In genomic region chr12:79422060-79422812, GRCh38 we compare ENCODE assay signal across 15 cellular contexts.
A peak's percentile ranks its signal among the peaks of the same experiment; 100 is the strongest.
DNase-seq lines count a peak whose midpoint lies in the region; ATAC-seq and TF ChIP-seq lines count a peak whose summit lies in the region.
"Had no signal": no experiment of that assay in that cellular context is flagged by ENCODE, and none has a peak within 500 bp of the region (broad histone marks: within the 10 kb centered on the region; RNA-seq: fewer than 3 reads in every experiment).

No MANE protein-coding gene starts in this region.

- peak overlapping the region; percentile 22; the same call in 1 of the 2 replicates for H3K23ac ChIP-seq in IMR-90 (ENCODE audit: low read depth, low read length)

- H3K27ac ChIP-seq in IMR-90 (ENCODE audit: insufficient read depth, low read length) = peak overlapping the region; percentile 69; the same call in 1 of the 2 replicates
- peak overlapping the region; percentile 11 for H3K27ac ChIP-seq in mesodermal cell (ENCODE audit: low read depth, low read length, severe bottlenecking)
- no peak overlapping the region for H3K27ac ChIP-seq in left ventricle myocardium inferior (replicated peaks)
- H3K27ac ChIP-seq: gastrocnemius medialis had no signal

- no peak overlapping the region for H2AK9ac ChIP-seq in IMR-90 (replicated peaks; ENCODE audit: low read depth, low read length, poor library complexity)

- H3K56ac ChIP-seq in IMR-90 (ENCODE audit: extremely low read depth, insufficient read depth, low read length) = peak overlapping the region; percentile 16; the same call in 1 of the 2 replicates

- TF ChIP-seq RAD21 in IMR-90 (IDR thresholded peaks at IDR 0.05; ENCODE audit: low read length) = no peak

- in situ Hi-C loops in IMR-90 (cut with MboI; ENCODE audit: low sequenced_read_pairs) = loop anchor here (5.0 to 25.0 kb wide), 4 partner anchors 265 to 1515 kb away; partner anchors contain the start of genes LIN7A and PPP1R12A

- no CpG with 5 or more reads among the region's 3 CpGs for WGBS in IMR-90 (ENCODE audit: extremely low coverage in 2 of 2, insufficient read length in 1 of 2), 2 experiments
- 72 to 90% methylated on average over 2 to 3 of the region's 3 CpGs for WGBS in mesodermal cell (ENCODE audit: insufficient coverage in 2 of 2), 2 experiments

- H3K4me2 ChIP-seq in IMR-90 (ENCODE audit: low read depth, low read length) = peak overlapping the region; percentile 43; the same call in 1 of the 2 replicates

- H4K20me1 ChIP-seq in IMR-90 (ENCODE audit: insufficient read depth, low read length) = no peaks in the 10 kb centered on the region

- peak overlapping the region; percentile 97 for H3K4ac ChIP-seq in IMR-90 (ENCODE audit: low read depth, low read length)

- H3K9me3 ChIP-seq in IMR-90 (ENCODE audit: control insufficient read depth, insufficient read depth, low read length) (no peaks in the 10 kb centered on the region), mesodermal cell (ENCODE audit: control insufficient read depth, low read length) (no peaks in the 10 kb centered on the region), left ventricle myocardium inferior (replicated peaks) (no peaks in the 10 kb centered on the region)
- H3K9me3 ChIP-seq: gastrocnemius medialis had no signal

- H2BK15ac ChIP-seq in IMR-90 (ENCODE audit: low read depth, low read length) = peak overlapping the region; percentile 82; the same call in 2 of the 3 replicates

- 0 out of 2 replicates have a peak, but pooled peaks have one; percentile 7 for ATAC-seq in IMR-90 (ENCODE audit: low read depth)
- ATAC-seq: activated naive CD8-positive, alpha-beta T cell treated with anti-CD3 and anti-CD28 coated beads, Interleukin-2, amount 50 U/mL, for 24 hours; CD8-positive, alpha-beta T cell; gastrocnemius medialis had no signal

- no peak overlapping the region for H3K4me3 ChIP-seq in IMR-90 (ENCODE audit: insufficient read depth, low read depth, low read length)
- no peak overlapping the region for H3K4me3 ChIP-seq in mesodermal cell (ENCODE audit: extremely low read depth, insufficient read depth, low read length, poor library complexity, severe bottlenecking)
- H3K4me3 ChIP-seq in left ventricle myocardium inferior = no peak overlapping the region
- H3K4me3 ChIP-seq: gastrocnemius medialis had no signal

- H3K18ac ChIP-seq in IMR-90 (ENCODE audit: low read depth, low read length) = peak overlapping the region; percentile 93; the same call in 1 of the 2 replicates

- H3K9ac ChIP-seq in IMR-90 (ENCODE audit: low read depth, low read length) = no peak overlapping the region

- peak overlapping the region; percentile 78; the same call in 1 of the 2 replicates for H3K14ac ChIP-seq in IMR-90 (replicated peaks; ENCODE audit: low read depth, low read length)

- peaks cover 0 to 6% of the 10 kb centered on the region in 2 experiments; a peak in 1 of 4 replicates for H3K79me1 ChIP-seq in IMR-90 (ENCODE audit: low read depth in 1 of 2, low read length in 2 of 2)

- POLR2A ChIA-PET in IMR-90 (lab: Charles Lee; ENCODE audit: unreplicated experiment) = interaction anchor here (1.0 kb wide), 1 partner anchor 109 kb away, joined by 3 read pairs; no protein-coding TSS in a partner anchor

- no peaks in the 10 kb centered on the region for H3K27me3 ChIP-seq in IMR-90 (ENCODE audit: control insufficient read depth, insufficient read depth, low read length)
- no peaks in the 10 kb centered on the region for H3K27me3 ChIP-seq in left ventricle myocardium inferior (ENCODE audit: low read depth)
- H3K27me3 ChIP-seq: gastrocnemius medialis had no signal

- CTCF ChIA-PET in IMR-90 (lab: Yijun Ruan, JAX) = interaction anchor here (1.0 kb wide), 1 partner anchor 11 kb away, joined by 3 read pairs; no protein-coding TSS in a partner anchor

- intact Hi-C loops in IMR-90 (cut with micrococcal nuclease) = loop anchor here (5.0 to 10.0 kb wide), 3 partner anchors 510 to 850 kb away; no protein-coding TSS in a partner anchor
- intact Hi-C loops in left ventricle myocardium inferior (cut with micrococcal nuclease) = no loop called here

- peak overlapping the region; percentile 93; the same call in 1 of the 2 replicates for H4K91ac ChIP-seq in IMR-90 (ENCODE audit: insufficient read depth, low read depth, low read length)

- H2AFZ ChIP-seq in IMR-90 (replicated peaks; ENCODE audit: low read length, poor library complexity) = no peak overlapping the region

- peak overlapping the region; percentile 92 for H2BK120ac ChIP-seq in IMR-90 (ENCODE audit: low read depth, low read length)

- peak overlapping the region; percentile 51 to 88; a peak in 3 of 4 replicates for H4K8ac ChIP-seq in IMR-90 (ENCODE audit: low read depth in 2 of 2, low read length in 2 of 2)

- peaks cover 5% of the 10 kb centered on the region; the same call in 1 of the 2 replicates for H3K9me1 ChIP-seq in IMR-90 (ENCODE audit: insufficient read depth, low read length)

- peak overlapping the region; percentile 99 for H2BK5ac ChIP-seq in IMR-90 (ENCODE audit: low read depth, low read length, poor library complexity, severe bottlenecking)

- peak overlapping the region; percentile 97 for H2BK20ac ChIP-seq in IMR-90 (ENCODE audit: low read depth, low read length)

- no peak for TF ChIP-seq POLR2A in IMR-90 (IDR thresholded peaks at IDR 0.05; ENCODE audit: low read depth, low read length)

- no peak overlapping the region for H2AK5ac ChIP-seq in IMR-90 (ENCODE audit: low read depth, low read length)

- peak overlapping the region; percentile 73; the same call in 1 of the 2 replicates for H4K5ac ChIP-seq in IMR-90 (ENCODE audit: low read depth, low read length)

- TF ChIP-seq CTCF in IMR-90 (conservative IDR thresholded peaks at IDR 0.05; ENCODE audit: low read depth, low read length) (no peak), left ventricle myocardium inferior (IDR thresholded peaks at IDR 0.05; ENCODE audit: borderline replicate concordance) (no peak)

- H3K4me1 ChIP-seq in IMR-90 (ENCODE audit: control insufficient read depth, insufficient read depth, low read length) (peaks cover 22% of the 10 kb centered on the region; the same call in 1 of the 2 replicates), mesodermal cell (ENCODE audit: control insufficient read depth, insufficient read depth, low read length, poor library complexity, severe bottlenecking) (peaks cover 41% of the 10 kb centered on the region), left ventricle myocardium inferior (peaks cover 7% of the 10 kb centered on the region)
- H3K4me1 ChIP-seq: gastrocnemius medialis had no signal

- DNase-seq in IMR-90 (no peak), dedifferentiated amniotic fluid mesenchymal stem cell (ENCODE audit: extremely low spot score) (peak; percentile 30), left ventricle myocardium inferior (no peak), NCI-H510A (lab: John Stamatoyannopoulos, UW) (no peak), inferior parietal cortex (ENCODE audit: extremely low spot score) (no peak), epidermal melanocyte (ENCODE audit: insufficient read length, low spot score) (no peak)
- DNase-seq: activated CD4-positive, alpha-beta T cell treated with anti-CD3 and anti-CD28 coated beads, Interleukin-2, amount 10 ng/mL, durations not matched to agents 24 days and 14 days; activated naive CD8-positive, alpha-beta T cell treated with anti-CD3 and anti-CD28 coated beads, Interleukin-2, amount 50 U/mL, for 24 hours; CD8-positive, alpha-beta T cell; gastrocnemius medialis; immature natural killer cell; NCI-H2081 treated with DMSO at 0.1 percent for 48 hours; NCI-H774; T-helper 2 cell had no signal

- no TSS peak for BruUV-seq in IMR-90 (replicated peaks; lab: Mats Ljungman, UMichigan)

- dilution Hi-C loops in IMR-90 (cut with HindIII; ENCODE audit: low sequenced_read_pairs, unreplicated experiment) = no loop called here

- H3K36me3 ChIP-seq in IMR-90 (ENCODE audit: control insufficient read depth, insufficient read depth, low read length) (no peaks in the 10 kb centered on the region), mesodermal cell (ENCODE audit: control insufficient read depth, insufficient read depth, low read length) (no peaks in the 10 kb centered on the region), left ventricle myocardium inferior (no peaks in the 10 kb centered on the region)
- H3K36me3 ChIP-seq: gastrocnemius medialis had no signal

TF ChIP-seq in IMR-90, 13 proteins besides CTCF, POLR2A, EP300 and RAD21:
- TF ChIP-seq RCOR1 (IDR thresholded peaks at IDR 0.05; ENCODE audit: insufficient replicate concordance, low read length) (no peak), BHLHE40 (IDR thresholded peaks at IDR 0.05; ENCODE audit: low read depth, low read length) (no peak), FOS (IDR thresholded peaks at IDR 0.05; ENCODE audit: low read depth, low read length) (no peak), ELK1 (IDR thresholded peaks at IDR 0.05; ENCODE audit: borderline replicate concordance, low read depth, low read length) (no peak), CEBPB (IDR thresholded peaks at IDR 0.05; ENCODE audit: low read depth, low read length) (no peak), MAZ (IDR thresholded peaks at IDR 0.05; ENCODE audit: borderline replicate concordance, low read depth, low read length) (no peak), CHD1 (IDR thresholded peaks at IDR 0.05; ENCODE audit: low read depth, low read length) (no peak), MXI1 (IDR thresholded peaks at IDR 0.05; ENCODE audit: borderline replicate concordance, low read depth, low read length) (no peak), RFX5 (IDR thresholded peaks at IDR 0.05; ENCODE audit: low read depth, low read length) (no peak), MAFK (IDR thresholded peaks at IDR 0.05; ENCODE audit: low read depth, low read length) (no peak), NFE2L2 (IDR thresholded peaks at IDR 0.05; ENCODE audit: low read depth, low read length) (no peak), SMC3 (IDR thresholded peaks at IDR 0.05; ENCODE audit: low read depth, low read length) (no peak)
- TF ChIP-seq, protein P1, sequence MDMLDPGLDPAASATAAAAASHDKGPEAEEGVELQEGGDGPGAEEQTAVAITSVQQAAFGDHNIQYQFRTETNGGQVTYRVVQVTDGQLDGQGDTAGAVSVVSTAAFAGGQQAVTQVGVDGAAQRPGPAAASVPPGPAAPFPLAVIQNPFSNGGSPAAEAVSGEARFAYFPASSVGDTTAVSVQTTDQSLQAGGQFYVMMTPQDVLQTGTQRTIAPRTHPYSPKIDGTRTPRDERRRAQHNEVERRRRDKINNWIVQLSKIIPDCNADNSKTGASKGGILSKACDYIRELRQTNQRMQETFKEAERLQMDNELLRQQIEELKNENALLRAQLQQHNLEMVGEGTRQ (IDR thresholded peaks at IDR 0.05; ENCODE audit: low read depth, low read length) = no peak
